In the genomic region with DNA sequence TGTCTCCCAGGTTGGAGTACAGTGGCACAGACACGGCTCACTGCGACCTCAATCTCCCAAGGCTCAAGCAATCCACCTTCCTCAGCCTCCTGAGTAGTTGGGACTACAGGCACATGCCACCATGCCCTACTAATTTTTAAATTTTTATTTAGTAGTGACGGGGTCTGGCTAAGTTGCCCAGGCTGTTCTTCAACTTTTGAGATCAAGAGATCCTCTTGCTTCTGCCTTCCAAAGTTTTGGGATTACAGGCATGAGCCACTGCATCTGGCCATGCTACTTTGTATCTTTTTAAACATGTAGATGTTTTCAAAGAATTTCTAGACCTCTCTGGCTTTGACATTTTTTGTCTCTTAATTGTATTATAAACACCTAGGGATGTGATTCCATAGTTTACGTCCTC, we compare ENCODE assay signal across 1 cellular context.
TF ChIP-seq lines count a peak whose summit lies in the region.

No MANE protein-coding gene starts in this region.

TF ChIP-seq in WTC11, 78 proteins besides CTCF, POLR2A, EP300 and RAD21 (continued from another document):
- TF ChIP-seq, protein P1, sequence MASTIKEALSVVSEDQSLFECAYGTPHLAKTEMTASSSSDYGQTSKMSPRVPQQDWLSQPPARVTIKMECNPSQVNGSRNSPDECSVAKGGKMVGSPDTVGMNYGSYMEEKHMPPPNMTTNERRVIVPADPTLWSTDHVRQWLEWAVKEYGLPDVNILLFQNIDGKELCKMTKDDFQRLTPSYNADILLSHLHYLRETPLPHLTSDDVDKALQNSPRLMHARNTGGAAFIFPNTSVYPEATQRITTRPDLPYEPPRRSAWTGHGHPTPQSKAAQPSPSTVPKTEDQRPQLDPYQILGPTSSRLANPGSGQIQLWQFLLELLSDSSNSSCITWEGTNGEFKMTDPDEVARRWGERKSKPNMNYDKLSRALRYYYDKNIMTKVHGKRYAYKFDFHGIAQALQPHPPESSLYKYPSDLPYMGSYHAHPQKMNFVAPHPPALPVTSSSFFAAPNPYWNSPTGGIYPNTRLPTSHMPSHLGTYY (CRISPR knock-in tag; IDR thresholded peaks at IDR 0.05): no peak
- TF ChIP-seq, protein P2, sequence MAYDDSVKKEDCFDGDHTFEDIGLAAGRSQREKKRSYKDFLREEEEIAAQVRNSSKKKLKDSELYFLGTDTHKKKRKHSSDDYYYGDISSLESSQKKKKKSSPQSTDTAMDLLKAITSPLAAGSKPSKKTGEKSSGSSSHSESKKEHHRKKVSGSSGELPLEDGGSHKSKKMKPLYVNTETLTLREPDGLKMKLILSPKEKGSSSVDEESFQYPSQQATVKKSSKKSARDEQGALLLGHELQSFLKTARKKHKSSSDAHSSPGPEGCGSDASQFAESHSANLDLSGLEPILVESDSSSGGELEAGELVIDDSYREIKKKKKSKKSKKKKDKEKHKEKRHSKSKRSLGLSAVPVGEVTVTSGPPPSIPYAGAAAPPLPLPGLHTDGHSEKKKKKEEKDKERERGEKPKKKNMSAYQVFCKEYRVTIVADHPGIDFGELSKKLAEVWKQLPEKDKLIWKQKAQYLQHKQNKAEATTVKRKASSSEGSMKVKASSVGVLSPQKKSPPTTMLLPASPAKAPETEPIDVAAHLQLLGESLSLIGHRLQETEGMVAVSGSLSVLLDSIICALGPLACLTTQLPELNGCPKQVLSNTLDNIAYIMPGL (CRISPR knock-in tag; IDR thresholded peaks at IDR 0.05): no peak
- TF ChIP-seq SP1 (CRISPR knock-in tag; conservative IDR thresholded peaks at IDR 0.05) (no peak), NFE2L1 (CRISPR knock-in tag; IDR thresholded peaks at IDR 0.05) (no peak), GABPB1 (CRISPR knock-in tag; IDR thresholded peaks at IDR 0.05) (no peak), GRHL2 (CRISPR knock-in tag; IDR thresholded peaks at IDR 0.05; ENCODE audit: insufficient replicate concordance, severe bottlenecking) (no peak), ETV6 (CRISPR knock-in tag; IDR thresholded peaks at IDR 0.05) (no peak)
